ENCODE assay signal across 1 cellular context in the genomic region with DNA sequence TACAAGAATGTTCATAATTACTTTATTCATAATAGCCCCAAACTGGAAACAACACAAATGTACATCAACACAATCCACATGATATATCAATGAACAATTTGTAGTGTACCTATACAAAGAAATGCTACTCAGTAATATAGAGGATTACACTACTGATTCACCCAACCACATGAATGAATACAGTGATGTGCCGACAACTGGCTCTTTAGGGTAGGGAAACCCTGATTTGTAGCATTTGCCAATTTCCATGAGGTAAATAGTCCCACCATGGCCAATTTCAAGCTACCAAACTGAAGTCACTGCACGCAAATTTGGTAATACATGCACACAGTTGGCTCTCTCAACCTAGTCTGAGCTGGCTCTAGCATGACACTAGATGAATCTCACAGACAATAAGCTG.
TF ChIP-seq lines count a peak whose summit lies in the region.

No MANE protein-coding gene starts in this region.

TF ChIP-seq in A549, 52 proteins besides CTCF, POLR2A, EP300 and RAD21 (continued from another document):
- TF ChIP-seq SMC3 (IDR thresholded peaks at IDR 0.05) (no peak), RCOR1 (IDR thresholded peaks at IDR 0.05; ENCODE audit: low read depth, low read length) (no peak)
TF ChIP-seq in A549: peak in this region for 0.
